ENCODE assay signal across 14 cellular contexts in genomic region chr4:184817494-184818215, GRCh38. TPM values are rescaled to one million over a fixed set of nuclear protein-coding genes. Genes with fewer than 3 reads are reported as not detected.
DNase-seq lines count a peak whose midpoint lies in the region; ATAC-seq and TF ChIP-seq lines count a peak whose summit lies in the region.
"Had no signal": no experiment of that assay in that cellular context is flagged by ENCODE, and none has a peak within 500 bp of the region (broad histone marks: within the 10 kb centered on the region; RNA-seq: fewer than 3 reads in every experiment).

No MANE protein-coding gene starts in this region.

- peak overlapping the region; percentile 30 for H3K4me3 ChIP-seq in GM12865 (ENCODE audit: low read depth, low read length)
- H3K4me3 ChIP-seq: left lung had no signal

- DNase-seq in GM12865 (ENCODE audit: low read depth) (peak; percentile 52), memory B cell (ENCODE audit: low spot score in 2 of 2) (no peak), NCI-H2107 (lab: John Stamatoyannopoulos, UW) (no peak), chondrocyte (ENCODE audit: low spot score) (no peak)
- no peak for DNase-seq in activated CD4-positive, alpha-beta T cell treated with anti-CD3 and anti-CD28 coated beads, Interleukin-2, amount 50 U/mL, for 1 hour
- DNase-seq: activated CD4-positive, alpha-beta T cell treated with anti-CD3 and anti-CD28 coated beads for 48 hours; cortex of kidney; foreskin melanocyte; left lung; NCI-H226 had no signal

- H3K4me3 Mint-ChIP-seq in IgD-negative memory B cell (peak overlapping the region; percentile 3 to 76 (median 32)), memory B cell (no peak overlapping the region), chondrocyte (ENCODE audit: unreplicated experiment) (no peak overlapping the region)
- H3K4me3 Mint-ChIP-seq: activated naive CD4-positive, alpha-beta T cell treated with anti-CD3 and anti-CD28 coated beads, Interleukin-2, amount 50 U/mL, for 24 hours had no signal

- H3K27ac Mint-ChIP-seq in IgD-negative memory B cell = peak overlapping the region in 2 of 3 donors; percentile 46 to 80
- peak overlapping the region; percentile 25 for H3K27ac Mint-ChIP-seq in memory B cell
- H3K27ac Mint-ChIP-seq in chondrocyte (ENCODE audit: unreplicated experiment) = no peak overlapping the region
- H3K27ac Mint-ChIP-seq: activated naive CD4-positive, alpha-beta T cell treated with anti-CD3 and anti-CD28 coated beads, Interleukin-2, amount 50 U/mL, for 24 hours had no signal

- peak; percentile 6 for ATAC-seq in GM19395 (IDR thresholded peaks at IDR 0.05; ENCODE audit: unreplicated experiment)
- ATAC-seq in memory B cell (ENCODE audit: low read depth) = no peak
- ATAC-seq in SK-N-SH treated with all-trans-retinoic acid at 6 μM for 48 hours = no peak
- ATAC-seq: left lung had no signal

- H3K9me3 Mint-ChIP-seq in IgD-negative memory B cell (no peaks in the 10 kb centered on the region), memory B cell (no peaks in the 10 kb centered on the region), chondrocyte (ENCODE audit: low read depth) (no peaks in the 10 kb centered on the region)
- H3K9me3 Mint-ChIP-seq: activated naive CD4-positive, alpha-beta T cell treated with anti-CD3 and anti-CD28 coated beads, Interleukin-2, amount 50 U/mL, for 24 hours had no signal

- H3K27me3 Mint-ChIP-seq in IgD-negative memory B cell (no peaks in the 10 kb centered on the region), memory B cell (no peaks in the 10 kb centered on the region), chondrocyte (ENCODE audit: low read depth) (no peaks in the 10 kb centered on the region)
- H3K27me3 Mint-ChIP-seq: activated naive CD4-positive, alpha-beta T cell treated with anti-CD3 and anti-CD28 coated beads, Interleukin-2, amount 50 U/mL, for 24 hours had no signal

- TF ChIP-seq CTCF in GM12865 (IDR thresholded peaks at IDR 0.05; ENCODE audit: insufficient read depth, low read depth, low read length, missing control alignments) (no peak), chondrocyte (IDR thresholded peaks at IDR 0.05) (no peak)

- no peaks in the 10 kb centered on the region for H3K36me3 Mint-ChIP-seq in IgD-negative memory B cell
- H3K36me3 Mint-ChIP-seq in memory B cell = no peaks in the 10 kb centered on the region
- H3K36me3 Mint-ChIP-seq in chondrocyte (ENCODE audit: low read depth) = no peaks in the 10 kb centered on the region
- H3K36me3 Mint-ChIP-seq: activated naive CD4-positive, alpha-beta T cell treated with anti-CD3 and anti-CD28 coated beads, Interleukin-2, amount 50 U/mL, for 24 hours had no signal

- peaks cover 33 to 59% (median 46%) of the 10 kb centered on the region in 3 donors for H3K4me1 Mint-ChIP-seq in IgD-negative memory B cell
- peaks cover 56% of the 10 kb centered on the region for H3K4me1 Mint-ChIP-seq in memory B cell
- H3K4me1 Mint-ChIP-seq in chondrocyte (ENCODE audit: low read depth) = peaks cover 41% of the 10 kb centered on the region

TF ChIP-seq in SK-N-SH treated with all-trans-retinoic acid at 6 μM for 48 hours, 23 proteins besides CTCF, POLR2A, EP300 and RAD21:
- TF ChIP-seq ZC3H10 (CRISPR knock-in tag; IDR thresholded peaks at IDR 0.05) (no peak), CSRNP3 (CRISPR knock-in tag; IDR thresholded peaks at IDR 0.05) (no peak), OSR1 (CRISPR knock-in tag; IDR thresholded peaks at IDR 0.05) (no peak), PATZ1 (CRISPR knock-in tag; IDR thresholded peaks at IDR 0.05; ENCODE audit: borderline replicate concordance) (no peak), CREB5 (CRISPR knock-in tag; IDR thresholded peaks at IDR 0.05; ENCODE audit: low read depth) (no peak), TCF4 (CRISPR knock-in tag; IDR thresholded peaks at IDR 0.05; ENCODE audit: borderline replicate concordance) (no peak), ZFP3 (CRISPR knock-in tag; IDR thresholded peaks at IDR 0.05) (no peak), PPARA (CRISPR knock-in tag; IDR thresholded peaks at IDR 0.05; ENCODE audit: borderline replicate concordance) (no peak)

RNA-seq across cellular contexts. Expression of gene ACSL1, which starts 8.1 kb away (rescaled TPM):
- 9.2 TPM for polyA plus RNA-seq in IgD-negative memory B cell
- total RNA-seq in chondrocyte = 40.9 to 58.1 TPM (median 41.2 TPM) in 3 replicates

Comparison
In these comparisons a context has a peak if more than half of its experiments do, and no peak if none do; other contexts are left out.
1. H3K4me3 Mint-ChIP-seq: peak in IgD-negative memory B cell (4 of 4); none in memory B cell (single experiment) and chondrocyte (single experiment).